ENCODE assay signal across 8 cellular contexts in genomic region chrX:103831803-103832544, GRCh38. TPM values are rescaled to one million over a fixed set of nuclear protein-coding genes. Genes with fewer than 3 reads are reported as not detected.
A peak's percentile ranks its signal among the peaks of the same experiment; 100 is the strongest.
DNase-seq lines count a peak whose midpoint lies in the region; ATAC-seq and TF ChIP-seq lines count a peak whose summit lies in the region.

A gene with protein sequence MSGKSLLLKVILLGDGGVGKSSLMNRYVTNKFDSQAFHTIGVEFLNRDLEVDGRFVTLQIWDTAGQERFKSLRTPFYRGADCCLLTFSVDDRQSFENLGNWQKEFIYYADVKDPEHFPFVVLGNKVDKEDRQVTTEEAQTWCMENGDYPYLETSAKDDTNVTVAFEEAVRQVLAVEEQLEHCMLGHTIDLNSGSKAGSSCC (minus strand): TSS chrX:103832257. CDS start chrX:103825784, 6,473 bp downstream.

- peak; percentile 92 for ATAC-seq in GM18867 (IDR thresholded peaks at IDR 0.05; ENCODE audit: unreplicated experiment)
- ATAC-seq in HG03108 (IDR thresholded peaks at IDR 0.05; ENCODE audit: unreplicated experiment), result peak; percentile 75
- peak; percentile 86 for ATAC-seq in naive thymus-derived CD4-positive, alpha-beta T cell

- POLR2A ChIA-PET in naive thymus-derived CD4-positive, alpha-beta T cell (lab: Charles Lee), result interaction anchor here (1.1 kb wide), 1 partner anchor 281 kb away, joined by 3 read pairs; no protein-coding TSS in a partner anchor

- H2AFZ ChIP-seq in ACC112 (ENCODE audit: low read length, unreplicated experiment), result peak within 1 kb of the TSS; percentile 84

- TF ChIP-seq CTCF in fibroblast of mammary gland (conservative IDR thresholded peaks at IDR 0.05; ENCODE audit: control insufficient read depth, insufficient read depth, low read depth, low read length), result no peak

- H3K79me2 ChIP-seq in ACC112 (ENCODE audit: control insufficient read depth, insufficient read depth, low read length, unreplicated experiment), result no peaks in the 10 kb centered on the region

- peak; percentile 23 for DNase-seq in NCI-H510A (lab: John Stamatoyannopoulos, UW)
- DNase-seq in activated T-helper 1 cell treated with anti-CD3 and anti-CD28 coated beads, Interleukin-12 subunit alpha, Interleukin-12 subunit beta, Interleukin-2, Interleukin-4 antibody, amounts not matched to agents 30 ng/mL and 10 ng/mL and 1 ng/mL, durations not matched to agents 14 hours and 24 hours and 36 hours (ENCODE audit: low spot score), result peak; percentile 21
- peak; percentile 35 for DNase-seq in fibroblast of mammary gland (ENCODE audit: low read depth)
- DNase-seq in naive thymus-derived CD4-positive, alpha-beta T cell, result peak in 8 of 9 donors; percentile 24 to 68 (median 54)

- peak within 1 kb of the TSS; percentile 78 for H3K27ac Mint-ChIP-seq in activated T-helper 1 cell treated with anti-CD3 and anti-CD28 coated beads, Interleukin-12 subunit alpha, Interleukin-12 subunit beta, Interleukin-2, Interleukin-4 antibody, amounts not matched to agents 30 ng/mL and 10 ng/mL and 1 ng/mL, durations not matched to agents 14 hours and 24 hours and 36 hours
- peak within 1 kb of the TSS in 5 of 9 donors; percentile 5 to 85 (median 81) for H3K27ac Mint-ChIP-seq in naive thymus-derived CD4-positive, alpha-beta T cell

- H3K4me1 Mint-ChIP-seq in activated T-helper 1 cell treated with anti-CD3 and anti-CD28 coated beads, Interleukin-12 subunit alpha, Interleukin-12 subunit beta, Interleukin-2, Interleukin-4 antibody, amounts not matched to agents 30 ng/mL and 10 ng/mL and 1 ng/mL, durations not matched to agents 14 hours and 24 hours and 36 hours (ENCODE audit: low read depth), result peaks cover 4% of the 10 kb centered on the region
- H3K4me1 Mint-ChIP-seq in naive thymus-derived CD4-positive, alpha-beta T cell, result peaks cover 3 to 8% (median 4%) of the 10 kb centered on the region in 7 donors

- no peaks in the 10 kb centered on the region for H3K9me3 Mint-ChIP-seq in activated T-helper 1 cell treated with anti-CD3 and anti-CD28 coated beads, Interleukin-12 subunit alpha, Interleukin-12 subunit beta, Interleukin-2, Interleukin-4 antibody, amounts not matched to agents 30 ng/mL and 10 ng/mL and 1 ng/mL, durations not matched to agents 14 hours and 24 hours and 36 hours
- no peaks in the 10 kb centered on the region for H3K9me3 Mint-ChIP-seq in naive thymus-derived CD4-positive, alpha-beta T cell

- H3K27ac ChIP-seq in ACC112 (ENCODE audit: low read depth, low read length), result no peak within 1 kb of the TSS
- H3K27ac ChIP-seq in naive thymus-derived CD4-positive, alpha-beta T cell (ENCODE audit: low read depth, low read length), result peak within 1 kb of the TSS; percentile 18
- H3K27ac ChIP-seq in subcutaneous abdominal adipose tissue (ENCODE audit: low read depth, low read length), result no peak within 1 kb of the TSS

- H3K4me3 Mint-ChIP-seq in activated T-helper 1 cell treated with anti-CD3 and anti-CD28 coated beads, Interleukin-12 subunit alpha, Interleukin-12 subunit beta, Interleukin-2, Interleukin-4 antibody, amounts not matched to agents 30 ng/mL and 10 ng/mL and 1 ng/mL, durations not matched to agents 14 hours and 24 hours and 36 hours, result peak within 1 kb of the TSS; percentile 85
- H3K4me3 Mint-ChIP-seq in naive thymus-derived CD4-positive, alpha-beta T cell, result peak within 1 kb of the TSS; percentile 84 to 98 (median 92)

- intact Hi-C loops in activated T-helper 1 cell treated with anti-CD3 and anti-CD28 coated beads, Interleukin-12 subunit alpha, Interleukin-12 subunit beta, Interleukin-2, Interleukin-4 antibody, amounts not matched to agents 30 ng/mL and 10 ng/mL and 1 ng/mL, durations not matched to agents 14 hours and 24 hours and 36 hours (cut with micrococcal nuclease), result no loop called here
- intact Hi-C loops in naive thymus-derived CD4-positive, alpha-beta T cell (cut with micrococcal nuclease), result loop anchor here in 1 of 2 donors (5.0 kb wide), 1 partner anchor 145 kb away; the partner anchor contains the start of gene MORF4L2

- no peaks in the 10 kb centered on the region for H3K9me3 ChIP-seq in naive thymus-derived CD4-positive, alpha-beta T cell (ENCODE audit: control insufficient read depth in 2 of 3, low read length in 3 of 3)
- peaks cover 0 to 2% (median 0%) of the 10 kb centered on the region in 5 donors for H3K9me3 ChIP-seq in subcutaneous abdominal adipose tissue (ENCODE audit: control insufficient read depth in 5 of 5, low read length in 5 of 5)

- H3K9ac ChIP-seq in subcutaneous abdominal adipose tissue (ENCODE audit: low read length in 5 of 5), result peak within 1 kb of the TSS in 3 of 5 donors; percentile 16 to 67 (median 63)

- H3K36me3 ChIP-seq in ACC112 (ENCODE audit: insufficient read depth, low read length) (no peaks in the 10 kb centered on the region), subcutaneous abdominal adipose tissue (ENCODE audit: control insufficient read depth in 5 of 5, insufficient read depth in 5 of 5, low read length in 5 of 5) (no peaks in the 10 kb centered on the region)
- no peaks in the 10 kb centered on the region for H3K36me3 ChIP-seq in naive thymus-derived CD4-positive, alpha-beta T cell (ENCODE audit: control insufficient read depth in 2 of 3, insufficient read depth in 3 of 3, low read length in 3 of 3)

- H3K27me3 Mint-ChIP-seq in activated T-helper 1 cell treated with anti-CD3 and anti-CD28 coated beads, Interleukin-12 subunit alpha, Interleukin-12 subunit beta, Interleukin-2, Interleukin-4 antibody, amounts not matched to agents 30 ng/mL and 10 ng/mL and 1 ng/mL, durations not matched to agents 14 hours and 24 hours and 36 hours (ENCODE audit: insufficient read depth), result peaks cover 11% of the 10 kb centered on the region
- peaks cover 0 to 26% (median 4%) of the 10 kb centered on the region in 5 donors for H3K27me3 Mint-ChIP-seq in naive thymus-derived CD4-positive, alpha-beta T cell

- peaks cover 3% of the 10 kb centered on the region for H3K4me1 ChIP-seq in ACC112 (ENCODE audit: control insufficient read depth, insufficient read depth, low read length, unreplicated experiment)
- peaks cover 0 to 5% of the 10 kb centered on the region in 2 donors for H3K4me1 ChIP-seq in naive thymus-derived CD4-positive, alpha-beta T cell (ENCODE audit: control insufficient read depth in 2 of 2, insufficient read depth in 2 of 2, low read length in 2 of 2)
- peaks cover 0 to 10% (median 5%) of the 10 kb centered on the region in 5 donors for H3K4me1 ChIP-seq in subcutaneous abdominal adipose tissue (ENCODE audit: control insufficient read depth in 5 of 5, insufficient read depth in 5 of 5, low read length in 5 of 5)

- H3K4me3 ChIP-seq in ACC112 (ENCODE audit: low read depth, low read length) (peak within 1 kb of the TSS; percentile 81), fibroblast of mammary gland (ENCODE audit: control insufficient read depth, low read depth, low read length) (peak within 1 kb of the TSS; percentile 50), subcutaneous abdominal adipose tissue (ENCODE audit: low read depth in 1 of 5, low read length in 5 of 5) (peak within 1 kb of the TSS; percentile 54 to 72 (median 68))
- H3K4me3 ChIP-seq in naive thymus-derived CD4-positive, alpha-beta T cell (ENCODE audit: low read length), result peak within 1 kb of the TSS; percentile 68

- H3K27me3 ChIP-seq in ACC112 (ENCODE audit: insufficient read depth, low read length) (no peaks in the 10 kb centered on the region), subcutaneous abdominal adipose tissue (ENCODE audit: control insufficient read depth in 5 of 5, insufficient read depth in 4 of 5, low read length in 5 of 5) (peaks cover 0 to 22% (median 14%) of the 10 kb centered on the region in 5 donors)
- no peaks in the 10 kb centered on the region for H3K27me3 ChIP-seq in naive thymus-derived CD4-positive, alpha-beta T cell (ENCODE audit: control insufficient read depth in 2 of 2, insufficient read depth in 2 of 2, low read length in 2 of 2)

- CTCF ChIA-PET in naive thymus-derived CD4-positive, alpha-beta T cell (lab: Charles Lee), result no interaction called here

- peaks cover 1% of the 10 kb centered on the region for H3K36me3 Mint-ChIP-seq in activated T-helper 1 cell treated with anti-CD3 and anti-CD28 coated beads, Interleukin-12 subunit alpha, Interleukin-12 subunit beta, Interleukin-2, Interleukin-4 antibody, amounts not matched to agents 30 ng/mL and 10 ng/mL and 1 ng/mL, durations not matched to agents 14 hours and 24 hours and 36 hours (ENCODE audit: low read depth)
- H3K36me3 Mint-ChIP-seq in naive thymus-derived CD4-positive, alpha-beta T cell, result peaks cover 0 to 4% (median 0%) of the 10 kb centered on the region in 5 donors

RNA-seq across cellular contexts. Expression of the gene that starts here (rescaled TPM):
- total RNA-seq in activated T-helper 1 cell treated with anti-CD3 and anti-CD28 coated beads, Interleukin-12 subunit alpha, Interleukin-12 subunit beta, Interleukin-2, Interleukin-4 antibody, amounts not matched to agents 30 ng/mL and 10 ng/mL and 1 ng/mL, durations not matched to agents 14 hours and 24 hours and 36 hours, result 0.18 and 0.37 TPM in 2 replicates
- total RNA-seq in naive thymus-derived CD4-positive, alpha-beta T cell, result under 1 TPM; 0.40 to 0.86 (median 0.51) TPM
- polyA plus RNA-seq in naive thymus-derived CD4-positive, alpha-beta T cell, result under 1 TPM; 0.10 to 0.59 TPM

Comparison
In these comparisons a context has a peak if more than half of its experiments do, and no peak if none do; other contexts are left out.
1. Peak in DNase-seq in activated T-helper 1 cell treated with anti-CD3 and anti-CD28 coated beads, Interleukin-12 subunit alpha, Interleukin-12 subunit beta, Interleukin-2, Interleukin-4 antibody, amounts not matched to agents 30 ng/mL and 10 ng/mL and 1 ng/mL, durations not matched to agents 14 hours and 24 hours and 36 hours; RNA of the gene not detected or under 1 TPM.
2. Peak in DNase-seq, ATAC-seq, H3K4me3 ChIP-seq and H3K27ac ChIP-seq in naive thymus-derived CD4-positive, alpha-beta T cell; RNA of the gene not detected or under 1 TPM.